Comparison of ENCODE assay signal across 9 cellular contexts in genomic region chr4:185566972-185567749, GRCh38. TPM values are rescaled to one million over a fixed set of nuclear protein-coding genes. Genes with fewer than 3 reads are reported as not detected.
DNase-seq lines count a peak whose midpoint lies in the region; ATAC-seq, FAIRE-seq and TF ChIP-seq lines count a peak whose summit lies in the region.
"Had no signal": no experiment of that assay in that cellular context is flagged by ENCODE, and none has a peak within 500 bp of the region (broad histone marks: within the 10 kb centered on the region; RNA-seq: fewer than 3 reads in every experiment).

No MANE protein-coding gene starts in this region.

- CTCF ChIA-PET in activated CD8-positive, alpha-beta T cell treated with anti-CD3 and anti-CD28 coated beads, Interleukin-2, amount 10 ng/mL, durations not matched to agents 7 days and 5 days (lab: Charles Lee) = no interaction called here

- no peaks in the 10 kb centered on the region for H3K9me3 ChIP-seq in small intestine (ENCODE audit: control insufficient read depth, low read depth)

- H3K4me3 ChIP-seq in HFF-Myc (replicated peaks; ENCODE audit: low read depth, low read length) (no peak overlapping the region), coronary artery (peak overlapping the region; percentile 11), small intestine (ENCODE audit: low read depth in 1 of 2, low read length in 2 of 2) (no peak overlapping the region)

- no peaks in the 10 kb centered on the region for H3K27me3 ChIP-seq in small intestine (ENCODE audit: control insufficient read depth in 2 of 2, insufficient read depth in 2 of 2, low read length in 2 of 2)

- peak overlapping the region; percentile 93 to 96 for H3K27ac ChIP-seq in coronary artery
- H3K27ac ChIP-seq in small intestine (ENCODE audit: low read depth in 1 of 2, low read length in 1 of 2) = peak overlapping the region in 1 of 2 donors; percentile 79

- no peaks in the 10 kb centered on the region for H3K36me3 Mint-ChIP-seq in activated CD8-positive, alpha-beta T cell treated with anti-CD3 and anti-CD28 coated beads, Interleukin-2, amount 10 ng/mL, durations not matched to agents 7 days and 5 days (ENCODE audit: low read depth)

- H3K9me3 Mint-ChIP-seq in activated CD8-positive, alpha-beta T cell treated with anti-CD3 and anti-CD28 coated beads, Interleukin-2, amount 10 ng/mL, durations not matched to agents 7 days and 5 days (ENCODE audit: insufficient read depth) = no peaks in the 10 kb centered on the region

- peak; percentile 37 for ATAC-seq in left lobe of liver
- ATAC-seq in activated CD8-positive, alpha-beta T cell treated with anti-CD3 and anti-CD28 coated beads, Interleukin-2, amount 10 ng/mL, durations not matched to agents 7 days and 5 days = no peak
- ATAC-seq in GM21447 (IDR thresholded peaks at IDR 0.05; ENCODE audit: unreplicated experiment) = no peak

- no peaks in the 10 kb centered on the region for H3K36me3 ChIP-seq in small intestine (ENCODE audit: control insufficient read depth in 2 of 2, insufficient read depth in 2 of 2, low read length in 2 of 2)

- 60 to 82% (median 75%) methylated on average over 14 of the region's 14 CpGs for WGBS in small intestine, 3 donors

- DNase-seq in HFF-Myc (ENCODE audit: extremely low read depth, low read depth) (peak; percentile 19), coronary artery (ENCODE audit: low spot score) (peak; percentile 85), left lobe of liver (ENCODE audit: low spot score) (no peak), small intestine (peak; percentile 14), UCSD-AML1 (lab: John Stamatoyannopoulos, UW; ENCODE audit: unreplicated experiment) (no peak), NCI-H2029 treated with DMSO at 0.1 percent for 48 hours (lab: John Stamatoyannopoulos, UW) (no peak)
- DNase-seq in activated CD8-positive, alpha-beta T cell treated with anti-CD3 and anti-CD28 coated beads, Interleukin-2, amount 10 ng/mL, durations not matched to agents 7 days and 5 days = no peak
- DNase-seq: RPMI8226 had no signal

- FAIRE-seq in small intestine (lab: Jason Lieb, UNC) = no peak

- POLR2A ChIA-PET in activated CD8-positive, alpha-beta T cell treated with anti-CD3 and anti-CD28 coated beads, Interleukin-2, amount 10 ng/mL, durations not matched to agents 7 days and 5 days (lab: Charles Lee) = no interaction called here

- H3K4me3 Mint-ChIP-seq in activated CD8-positive, alpha-beta T cell treated with anti-CD3 and anti-CD28 coated beads, Interleukin-2, amount 10 ng/mL, durations not matched to agents 7 days and 5 days = no peak overlapping the region

- H3K27ac Mint-ChIP-seq in activated CD8-positive, alpha-beta T cell treated with anti-CD3 and anti-CD28 coated beads, Interleukin-2, amount 10 ng/mL, durations not matched to agents 7 days and 5 days = no peak overlapping the region

- H3K27me3 Mint-ChIP-seq in activated CD8-positive, alpha-beta T cell treated with anti-CD3 and anti-CD28 coated beads, Interleukin-2, amount 10 ng/mL, durations not matched to agents 7 days and 5 days (ENCODE audit: low read depth) = peaks cover 7% of the 10 kb centered on the region

- TF ChIP-seq CTCF in HFF-Myc (IDR thresholded peaks at IDR 0.05; ENCODE audit: low read depth, low read length, missing control alignments) = no peak
- no peak for TF ChIP-seq CTCF in coronary artery (IDR thresholded peaks at IDR 0.05)

- peaks cover 0 to 2% of the 10 kb centered on the region in 2 donors for H3K4me1 ChIP-seq in small intestine (ENCODE audit: control insufficient read depth in 2 of 2, insufficient read depth in 1 of 2, low read depth in 1 of 2, low read length in 1 of 2)

- H3K4me1 Mint-ChIP-seq in activated CD8-positive, alpha-beta T cell treated with anti-CD3 and anti-CD28 coated beads, Interleukin-2, amount 10 ng/mL, durations not matched to agents 7 days and 5 days (ENCODE audit: low read depth) = no peaks in the 10 kb centered on the region

RNA-seq across cellular contexts. Expression of gene PDLIM3, which starts 31.9 kb away (rescaled TPM):
- 1.7 TPM for total RNA-seq in left lobe of liver
- 10 to 100 TPM in 2 of 3 donors, 1 to 10 TPM in 1; 2.9 to 27.6 (median 25.0) TPM for polyA plus RNA-seq in small intestine
- not detected for total RNA-seq in activated CD8-positive, alpha-beta T cell treated with anti-CD3 and anti-CD28 coated beads, Interleukin-2, amount 10 ng/mL, durations not matched to agents 7 days and 5 days

Comparison
In these comparisons a context has a peak if more than half of its experiments do, and no peak if none do; other contexts are left out.
1. DNase-seq: peak in HFF-Myc (single experiment), coronary artery (single experiment) and small intestine (single experiment); none in left lobe of liver (single experiment), activated CD8-positive, alpha-beta T cell treated with anti-CD3 and anti-CD28 coated beads, Interleukin-2, amount 10 ng/mL, durations not matched to agents 7 days and 5 days (single experiment), UCSD-AML1 (single experiment) and NCI-H2029 treated with DMSO at 0.1 percent for 48 hours (single experiment).